In the genomic region with DNA sequence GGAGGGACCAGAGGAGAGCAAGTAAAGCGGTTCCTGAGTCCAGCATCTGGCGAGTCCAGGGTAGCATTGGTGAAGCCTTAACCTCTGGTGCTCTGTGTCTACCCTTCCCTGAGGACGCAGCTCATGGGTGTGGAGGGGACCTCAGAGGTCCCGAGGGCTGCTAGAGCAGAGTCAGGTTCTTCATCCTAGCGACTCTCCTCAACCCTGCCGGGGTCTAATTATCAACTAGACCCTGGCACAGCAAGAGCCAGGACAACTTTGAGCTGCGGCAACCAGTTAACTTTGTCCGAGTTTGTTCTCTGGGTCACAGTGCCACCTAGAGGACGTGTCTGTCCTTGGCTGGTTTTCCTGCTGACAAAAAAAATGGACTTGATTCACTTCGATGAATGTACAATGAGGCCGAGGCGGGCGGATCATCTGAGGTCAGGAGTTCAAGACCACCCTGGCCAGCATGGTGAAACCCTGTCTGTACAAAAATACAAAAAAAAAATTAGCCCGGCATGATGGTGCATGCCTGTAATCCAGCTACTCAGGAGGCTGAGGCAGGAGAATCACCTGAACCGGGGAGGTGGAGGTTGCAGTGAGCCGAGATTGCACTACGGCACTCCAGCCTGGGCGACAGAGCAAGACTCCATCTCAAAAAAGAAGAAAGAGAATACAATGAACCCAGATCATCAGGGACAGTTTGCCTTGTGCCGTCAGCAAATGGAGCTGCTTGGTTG, we compare ENCODE assay signal across 8 cellular contexts. TPM values are rescaled to one million over a fixed set of nuclear protein-coding genes. Genes with fewer than 3 reads are reported as not detected.
A peak's percentile ranks its signal among the peaks of the same experiment; 100 is the strongest.
DNase-seq lines count a peak whose midpoint lies in the region; ATAC-seq and TF ChIP-seq lines count a peak whose summit lies in the region.

No MANE protein-coding gene starts in this region.

- peak overlapping the region; percentile 85 for H3K4me2 ChIP-seq in GM23248 (ENCODE audit: unreplicated experiment)

- H3K27ac Mint-ChIP-seq in activated B cell treated with CpG ODN at 0.5 μM for 24 hours, result peak overlapping the region; percentile 91

- H3K4me1 ChIP-seq in GM23248 (ENCODE audit: insufficient read depth) (peaks cover 25% of the 10 kb centered on the region), spleen (peaks cover 51 to 82% (median 57%) of the 10 kb centered on the region in 6 donors)

- peaks cover 37% of the 10 kb centered on the region for H3K36me3 Mint-ChIP-seq in activated B cell treated with CpG ODN at 0.5 μM for 24 hours (ENCODE audit: low read depth)

- no peaks in the 10 kb centered on the region for H3K27me3 ChIP-seq in AG04450 (ENCODE audit: control insufficient read depth, insufficient read depth, low read length)
- no peaks in the 10 kb centered on the region for H3K27me3 ChIP-seq in GM23248 (replicated peaks; ENCODE audit: insufficient read depth)
- H3K27me3 ChIP-seq in spleen (replicated peaks in 1 of 7), result no peaks in the 10 kb centered on the region

- no peaks in the 10 kb centered on the region; the same call in 1 of the 2 replicates for H3K9me3 ChIP-seq in AG04450 (ENCODE audit: control insufficient read depth, insufficient read depth, low read length)
- H3K9me3 ChIP-seq in GM23248 (ENCODE audit: low read depth), result no peaks in the 10 kb centered on the region
- no peaks in the 10 kb centered on the region for H3K9me3 ChIP-seq in spleen

- DNase-seq in AG04450 (ENCODE audit: low read depth, low spot score) (peak; percentile 68), GM23248 (peak; percentile 88), NCI-H2196 (lab: John Stamatoyannopoulos, UW; ENCODE audit: unreplicated experiment) (peak; percentile 75), activated B cell treated with CpG ODN at 0.5 μM for 24 hours (peak; percentile 55), cardiac fibroblast (ENCODE audit: low read depth in 2 of 2) (peak; percentile 89 to 90), inferior parietal cortex (ENCODE audit: extremely low spot score) (peak; percentile 93), spleen (peak; percentile 90)

- TF ChIP-seq POLR2A in spleen (IDR thresholded peaks at IDR 0.05), result no peak

- H2AFZ ChIP-seq in GM23248, result 0 out of 2 replicates have a peak overlapping the region, but pooled peaks have one; percentile 13

- H3K36me3 ChIP-seq in GM23248 (ENCODE audit: low read depth), result 0 out of 2 replicates have a peak, but pooled peaks cover 10% of the 10 kb centered on the region
- H3K36me3 ChIP-seq in spleen, result peaks cover 0 to 67% (median 31%) of the 10 kb centered on the region in 6 donors

- TF ChIP-seq CTCF in AG04450 (IDR thresholded peaks at IDR 0.05; ENCODE audit: low read depth, low read length), result peak; percentile 87
- no peak for TF ChIP-seq CTCF in activated B cell treated with CpG ODN at 0.5 μM for 24 hours (IDR thresholded peaks at IDR 0.05)
- TF ChIP-seq CTCF in cardiac fibroblast (IDR thresholded peaks at IDR 0.05; ENCODE audit: low read depth, low read length), result peak; percentile 71
- TF ChIP-seq CTCF in spleen (IDR thresholded peaks at IDR 0.05 in 8 of 11, conservative IDR thresholded peaks at IDR 0.05 in 3 of 11), result peak; percentile 78 to 93 (median 91)

- peaks cover 93% of the 10 kb centered on the region for H3K79me2 ChIP-seq in GM23248 (ENCODE audit: insufficient read depth)

- no peaks in the 10 kb centered on the region for H4K20me1 ChIP-seq in GM23248 (ENCODE audit: insufficient read depth)

- H3F3A ChIP-seq in GM23248 (ENCODE audit: insufficient read depth), result peaks cover 22% of the 10 kb centered on the region

- no peaks in the 10 kb centered on the region for H3K27me3 Mint-ChIP-seq in activated B cell treated with CpG ODN at 0.5 μM for 24 hours

- peak overlapping the region; percentile 85 for H3K9ac ChIP-seq in GM23248

- ATAC-seq in activated B cell treated with CpG ODN at 0.5 μM for 24 hours (ENCODE audit: low read depth) (peak; percentile 56), GM21360 (IDR thresholded peaks at IDR 0.05; ENCODE audit: unreplicated experiment) (no peak)

- no peaks in the 10 kb centered on the region for H3K9me3 Mint-ChIP-seq in activated B cell treated with CpG ODN at 0.5 μM for 24 hours

- no peak overlapping the region for H3K4me3 Mint-ChIP-seq in activated B cell treated with CpG ODN at 0.5 μM for 24 hours

- peaks cover 47% of the 10 kb centered on the region for H3K4me1 Mint-ChIP-seq in activated B cell treated with CpG ODN at 0.5 μM for 24 hours

- WGBS in GM23248 (ENCODE audit: low coverage in 1 of 2, low lambda C conversion rate in 2 of 2, missing lambda C conversion rate in 2 of 2), 2 experiments, result 25% methylated on average over 19 of the region's 19 CpGs
- 29 to 54% (median 36%) methylated on average over 12 to 19 of the region's 19 CpGs for WGBS in spleen, 5 donors

- POLR2A ChIA-PET in AG04450 (lab: Yijun Ruan, JAX), result interaction anchor here (0.9 to 1.1 kb wide), 2 partner anchors 85 to 316 kb away, joined by 3 to 8 read pairs; a partner anchor contains a TSS
- POLR2A ChIA-PET in activated B cell treated with CpG ODN at 0.5 μM for 24 hours (lab: Charles Lee), result interaction anchor here (0.5 to 3.9 kb wide), 16 partner anchors 26 to 933 kb away, joined by 3 to 35 read pairs (median 4); a partner anchor contains a TSS

- intact Hi-C loops in activated B cell treated with CpG ODN at 0.5 μM for 24 hours (cut with micrococcal nuclease) (loop anchor here (1.0 to 2.0 kb wide), 7 partner anchors 45 to 344 kb away; a partner anchor contains a TSS), spleen (cut with DNase I; ENCODE audit: low total_unique reads) (loop anchor here (5.0 kb wide), 1 partner anchor 123 kb away; no protein-coding TSS in a partner anchor)

- H3K9me2 ChIP-seq in GM23248 (ENCODE audit: insufficient read depth), result no peaks in the 10 kb centered on the region

- H3K4me3 ChIP-seq in AG04450 (ENCODE audit: low read depth, low read length), result no peak overlapping the region
- peak overlapping the region; percentile 59 for H3K4me3 ChIP-seq in GM23248
- H3K4me3 ChIP-seq in cardiac fibroblast (replicated peaks in 1 of 2; ENCODE audit: low read depth in 2 of 2, low read length in 2 of 2), result no peak overlapping the region
- H3K4me3 ChIP-seq in spleen, result peak overlapping the region in 1 of 8 donors; percentile 50

- H3K27ac ChIP-seq in AG04450 (ENCODE audit: low read depth, low read length) (peak overlapping the region; percentile 90), GM23248 (peak overlapping the region; percentile 90), spleen (peak overlapping the region; percentile 76 to 88 (median 84))

- in situ Hi-C loops in GM23248 (cut with MboI), result loop anchor here (10.0 kb wide), 1 partner anchor 126 kb away; no protein-coding TSS in a partner anchor

- CTCF ChIA-PET in AG04450 (lab: Charles Lee), result interaction anchor here (0.6 to 5.5 kb wide), 24 partner anchors 9 to 169 kb away, joined by 3 to 147 read pairs (median 4); a partner anchor contains a TSS
- CTCF ChIA-PET in activated B cell treated with CpG ODN at 0.5 μM for 24 hours (lab: Charles Lee), result interaction anchor here (0.8 to 6.7 kb wide), 24 partner anchors 15 to 316 kb away, joined by 3 to 140 read pairs (median 5); a partner anchor contains a TSS

RNA-seq across cellular contexts. Expression of a gene that starts 24.9 kb away (rescaled TPM):
- 1.0 and 1.7 TPM in 2 replicates for polyA plus RNA-seq in AG04450 (2011; rRNA removed)
- polyA minus RNA-seq in AG04450 (2011; rRNA and poly(A)+ RNA removed), result 0.48 and 0.60 TPM in 2 replicates
- total RNA-seq in GM23248 (2014; rRNA removed; shearing (Covaris generic)), result 0.25 and 2.3 TPM in 2 replicates
- 0.70 and 0.95 TPM in 2 replicates for polyA plus RNA-seq in GM23248 (2016; fragmentation: Nextera tagmentation; extraction: Ambion mirVana)
- total RNA-seq in activated B cell treated with CpG ODN at 0.5 μM for 24 hours, result 4.0 and 4.3 TPM in 2 replicates
- 1 to 10 TPM; 2.3 to 5.6 (median 3.7) TPM for total RNA-seq in spleen
- 1 to 10 TPM; 1.7 to 3.3 (median 2.4) TPM for polyA plus RNA-seq in spleen

RNA-seq across cellular contexts. Expression of a gene that starts 25.6 kb away (rescaled TPM):
- polyA plus RNA-seq in AG04450 (2011; rRNA removed) (388 and 454 TPM in 2 replicates), GM23248 (2016; fragmentation: Nextera tagmentation; extraction: Ambion mirVana) (466 and 474 TPM in 2 replicates), spleen (100 to 1,000 TPM; 203 to 224 (median 204) TPM)
- 86.2 and 132 TPM in 2 replicates for polyA minus RNA-seq in AG04450 (2011; rRNA and poly(A)+ RNA removed)
- total RNA-seq in GM23248 (2014; rRNA removed; shearing (Covaris generic)), result 18.3 and 92.4 TPM in 2 replicates
- total RNA-seq in activated B cell treated with CpG ODN at 0.5 μM for 24 hours (294 and 317 TPM in 2 replicates), spleen (100 to 1,000 TPM in 4 of 7 donors, 10 to 100 TPM in 3; 24.0 to 216 (median 182) TPM)

RNA-seq across cellular contexts. Expression of a gene that starts 38.3 kb away (rescaled TPM):
- polyA plus RNA-seq in AG04450 (2011; rRNA removed) (1.2 and 1.4 TPM in 2 replicates), GM23248 (2016; fragmentation: Nextera tagmentation; extraction: Ambion mirVana) (1.3 and 2.4 TPM in 2 replicates), spleen (10 to 100 TPM; 10.4 to 22.7 (median 13.0) TPM)
- 0.28 and 0.56 TPM in 2 replicates for polyA minus RNA-seq in AG04450 (2011; rRNA and poly(A)+ RNA removed)
- total RNA-seq in GM23248 (2014; rRNA removed; shearing (Covaris generic)), result 0.25 TPM in 1 of 2 replicates, not detected in the other
- total RNA-seq in activated B cell treated with CpG ODN at 0.5 μM for 24 hours (7.8 and 9.1 TPM in 2 replicates), spleen (1 to 10 TPM; 1.3 to 4.8 (median 3.2) TPM)

RNA-seq across cellular contexts. Expression of a gene that starts 47.7 kb away (rescaled TPM):
- 0.20 and 0.25 TPM in 2 replicates for polyA plus RNA-seq in AG04450 (2011; rRNA removed)
- polyA minus RNA-seq in AG04450 (2011; rRNA and poly(A)+ RNA removed), result 0.13 and 0.18 TPM in 2 replicates
- 0.11 and 0.25 TPM in 2 replicates for total RNA-seq in GM23248 (2014; rRNA removed; shearing (Covaris generic))
- 0.48 and 0.62 TPM in 2 replicates for polyA plus RNA-seq in GM23248 (2016; fragmentation: Nextera tagmentation; extraction: Ambion mirVana)
- total RNA-seq in activated B cell treated with CpG ODN at 0.5 μM for 24 hours, result 0.27 and 0.29 TPM in 2 replicates
- 1 to 10 TPM in 1 of 7 donors, under 1 TPM in 5, not detected in 1; 0.36 to 1.3 (median 0.61) TPM for total RNA-seq in spleen
- under 1 TPM; 0.15 to 0.38 (median 0.35) TPM for polyA plus RNA-seq in spleen
